8 cellular contexts compared by ENCODE assay signal in the genomic region with DNA sequence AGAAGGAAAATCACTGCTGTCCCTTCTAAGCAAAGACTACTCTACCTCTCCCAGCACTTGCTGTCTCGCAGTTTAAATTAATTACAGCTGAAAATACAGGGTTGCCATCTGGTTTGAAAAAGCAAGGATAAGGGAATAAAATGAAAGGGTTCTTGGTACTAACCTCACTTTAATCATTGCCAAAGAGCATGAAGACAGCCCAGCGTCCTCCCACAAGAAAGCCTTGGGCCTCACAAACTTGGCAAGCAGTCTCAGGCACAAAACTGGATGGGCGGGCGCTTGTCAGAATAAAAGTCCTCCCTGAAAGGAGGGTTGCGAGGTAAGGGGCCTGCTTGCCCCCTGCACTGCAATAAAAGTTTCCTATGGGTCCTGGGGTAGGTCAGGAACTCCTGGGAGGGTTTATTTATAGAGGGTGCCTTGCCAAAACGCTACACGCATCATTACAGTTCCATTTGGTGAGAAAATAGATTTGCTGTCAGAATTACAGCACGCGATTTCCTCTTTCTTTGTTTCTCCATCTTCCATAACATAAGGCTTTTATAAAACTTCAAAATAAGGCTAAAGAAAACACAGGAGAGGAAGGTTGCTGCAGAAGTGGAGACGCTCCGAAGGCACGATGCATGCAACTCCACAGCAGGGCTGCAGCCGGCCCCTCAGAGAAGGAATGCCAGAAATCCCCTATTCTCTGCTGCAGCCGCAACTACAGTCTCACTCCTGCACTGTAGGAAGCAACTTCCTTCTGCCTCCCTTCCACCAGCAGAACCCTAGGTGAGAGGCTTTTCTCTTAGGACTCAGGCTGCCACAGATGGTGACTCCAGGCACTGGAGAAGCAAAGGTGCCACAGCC.
DNase-seq lines count a peak whose midpoint lies in the region.

No MANE protein-coding gene starts in this region.

- no peaks in the 10 kb centered on the region for H3K9me3 ChIP-seq in ES-I3 (ENCODE audit: control insufficient read depth, insufficient read depth, low read length)

- peak overlapping the region; percentile 43 for H3K27ac Mint-ChIP-seq in activated T-helper 2 cell treated with anti-CD3 and anti-CD28 coated beads, Interferon-gamma antibody, Interleukin-2, Interleukin-4, amounts not matched to agents 10 μg/mL and 5 μg/mL and 100 μg/mL, durations not matched to agents 14 hours and 24 hours and 36 hours

- DNase-seq in HT1080 (ENCODE audit: low read depth) (peak; percentile 78), glomerular visceral epithelial cell (ENCODE audit: extremely low spot score) (peak; percentile 71), occipital lobe (lab: John Stamatoyannopoulos, UW) (peak; percentile 75), NK-92 (lab: John Stamatoyannopoulos, UW; ENCODE audit: unreplicated experiment) (no peak), NCI-H748 treated with DMSO at 0.1 percent for 48 hours (lab: John Stamatoyannopoulos, UW) (no peak)
- DNase-seq in activated T-helper 2 cell treated with anti-CD3 and anti-CD28 coated beads, Interferon-gamma antibody, Interleukin-2, Interleukin-4, amounts not matched to agents 10 μg/mL and 5 μg/mL and 100 μg/mL, durations not matched to agents 14 hours and 24 hours and 36 hours (ENCODE audit: low spot score), result no peak
- no peak for DNase-seq in activated CD4-positive, alpha-beta T cell treated with anti-CD3 and anti-CD28 coated beads, Interleukin-2, amount 50 U/mL, for 48 hours

- H3K27me3 Mint-ChIP-seq in activated T-helper 2 cell treated with anti-CD3 and anti-CD28 coated beads, Interferon-gamma antibody, Interleukin-2, Interleukin-4, amounts not matched to agents 10 μg/mL and 5 μg/mL and 100 μg/mL, durations not matched to agents 14 hours and 24 hours and 36 hours (ENCODE audit: low read depth), result no peaks in the 10 kb centered on the region

- H3K9me3 Mint-ChIP-seq in activated T-helper 2 cell treated with anti-CD3 and anti-CD28 coated beads, Interferon-gamma antibody, Interleukin-2, Interleukin-4, amounts not matched to agents 10 μg/mL and 5 μg/mL and 100 μg/mL, durations not matched to agents 14 hours and 24 hours and 36 hours, result no peaks in the 10 kb centered on the region

- H3K36me3 Mint-ChIP-seq in activated T-helper 2 cell treated with anti-CD3 and anti-CD28 coated beads, Interferon-gamma antibody, Interleukin-2, Interleukin-4, amounts not matched to agents 10 μg/mL and 5 μg/mL and 100 μg/mL, durations not matched to agents 14 hours and 24 hours and 36 hours (ENCODE audit: low read depth), result peaks cover 42% of the 10 kb centered on the region

- no peaks in the 10 kb centered on the region for H3K36me3 ChIP-seq in ES-I3 (ENCODE audit: insufficient read depth, low read length)

- peaks cover 39% of the 10 kb centered on the region for H3K4me1 Mint-ChIP-seq in activated T-helper 2 cell treated with anti-CD3 and anti-CD28 coated beads, Interferon-gamma antibody, Interleukin-2, Interleukin-4, amounts not matched to agents 10 μg/mL and 5 μg/mL and 100 μg/mL, durations not matched to agents 14 hours and 24 hours and 36 hours (ENCODE audit: low read depth)

- peaks cover 23% of the 10 kb centered on the region for H3K4me1 ChIP-seq in ES-I3 (ENCODE audit: insufficient read depth, low read length)

- intact Hi-C loops in activated T-helper 2 cell treated with anti-CD3 and anti-CD28 coated beads, Interferon-gamma antibody, Interleukin-2, Interleukin-4, amounts not matched to agents 10 μg/mL and 5 μg/mL and 100 μg/mL, durations not matched to agents 14 hours and 24 hours and 36 hours (cut with micrococcal nuclease), result loop anchor here (5.0 kb wide), 1 partner anchor 60 kb away; the partner anchor contains the start of gene VGLL4

- H3K9ac ChIP-seq in ES-I3 (ENCODE audit: low read depth, low read length), result peak overlapping the region; percentile 46

- peak overlapping the region; percentile 54 for H3K4me3 Mint-ChIP-seq in activated T-helper 2 cell treated with anti-CD3 and anti-CD28 coated beads, Interferon-gamma antibody, Interleukin-2, Interleukin-4, amounts not matched to agents 10 μg/mL and 5 μg/mL and 100 μg/mL, durations not matched to agents 14 hours and 24 hours and 36 hours (ENCODE audit: low read depth)

Comparison
In these comparisons a context has a peak if more than half of its experiments do, and no peak if none do; other contexts are left out.
1. DNase-seq: peak in HT1080 (single experiment), glomerular visceral epithelial cell (single experiment) and occipital lobe (single experiment); none in activated T-helper 2 cell treated with anti-CD3 and anti-CD28 coated beads, Interferon-gamma antibody, Interleukin-2, Interleukin-4, amounts not matched to agents 10 μg/mL and 5 μg/mL and 100 μg/mL, durations not matched to agents 14 hours and 24 hours and 36 hours (single experiment), NK-92 (single experiment), NCI-H748 treated with DMSO at 0.1 percent for 48 hours (single experiment) and activated CD4-positive, alpha-beta T cell treated with anti-CD3 and anti-CD28 coated beads, Interleukin-2, amount 50 U/mL, for 48 hours (0 of 2).